ENCODE assay signal across 8 cellular contexts in the genomic region with DNA sequence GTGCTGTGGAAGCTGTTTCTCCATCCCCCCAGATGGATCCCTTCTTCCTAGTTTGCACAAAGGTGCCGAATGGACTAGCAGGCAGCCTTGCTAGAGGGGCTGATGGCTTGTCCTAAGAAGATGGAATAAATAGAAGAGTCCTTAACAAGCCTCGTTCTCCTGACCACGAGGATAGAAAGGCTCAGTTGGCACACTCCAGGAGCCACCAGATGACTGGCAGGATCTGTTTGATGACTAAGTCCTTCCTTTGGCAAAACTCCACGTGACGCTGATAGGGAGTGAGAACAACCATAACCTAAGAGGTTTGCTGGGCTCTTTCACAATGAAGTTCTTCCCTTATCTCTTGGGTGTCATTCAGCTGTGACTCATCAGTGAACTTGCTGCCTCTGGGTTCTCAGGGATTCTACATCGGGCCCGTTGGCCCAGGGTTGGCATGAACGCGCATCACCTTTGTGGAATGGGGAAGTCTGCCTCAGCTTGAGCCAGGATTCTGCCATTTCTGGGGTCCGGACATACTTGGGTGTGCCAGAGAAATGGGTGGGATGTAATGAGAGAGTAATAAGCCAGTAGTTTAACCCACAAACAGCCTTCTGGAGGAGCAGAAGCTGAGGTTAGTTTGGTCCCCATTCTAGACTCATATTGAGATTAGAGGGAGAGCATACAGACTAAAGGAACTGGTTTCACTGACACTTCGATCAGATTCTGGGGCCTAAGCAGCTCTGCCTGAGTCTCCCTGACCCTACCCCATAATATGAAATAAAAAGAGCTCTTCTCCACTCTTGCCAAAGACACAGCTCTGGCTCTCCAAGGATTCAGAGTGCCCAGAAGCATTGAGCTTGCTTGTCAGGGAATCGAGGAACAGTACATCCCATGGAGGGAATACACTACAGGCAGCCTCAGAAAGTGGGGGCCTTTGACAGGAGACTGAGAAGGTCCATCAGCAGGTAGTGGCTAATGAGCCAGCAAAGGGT. TPM values are rescaled to one million over a fixed set of nuclear protein-coding genes. Genes with fewer than 3 reads are reported as not detected.
DNase-seq lines count a peak whose midpoint lies in the region; ATAC-seq and TF ChIP-seq lines count a peak whose summit lies in the region.

No MANE protein-coding gene starts in this region.

- H3K4me1 ChIP-seq in body of pancreas = peaks cover 29% of the 10 kb centered on the region

- 41 to 43% methylated on average over 12 of the region's 12 CpGs for WGBS in body of pancreas, 2 donors

- peak overlapping the region; percentile 76 for H3K27ac Mint-ChIP-seq in type B pancreatic cell

- H3K27ac ChIP-seq in body of pancreas = peak overlapping the region in 1 of 4 donors; percentile 14

- H3K36me3 Mint-ChIP-seq in type B pancreatic cell = no peaks in the 10 kb centered on the region

- no peaks in the 10 kb centered on the region for H3K9me3 Mint-ChIP-seq in type B pancreatic cell

- H3K4me1 Mint-ChIP-seq in type B pancreatic cell (ENCODE audit: unreplicated experiment) = no peaks in the 10 kb centered on the region

- ATAC-seq in body of pancreas (peak; percentile 51), left lobe of liver (peak; percentile 66), HG02981 (IDR thresholded peaks at IDR 0.05; ENCODE audit: unreplicated experiment) (no peak), HG02884 (IDR thresholded peaks at IDR 0.05; ENCODE audit: unreplicated experiment) (no peak)

- H3K4me3 Mint-ChIP-seq in type B pancreatic cell = peak overlapping the region; percentile 50

- H3K36me3 ChIP-seq in body of pancreas (replicated peaks in 1 of 2; ENCODE audit: insufficient read depth in 1 of 2, low read depth in 2 of 2) = no peaks in the 10 kb centered on the region

- peak; percentile 45 for DNase-seq in stimulated activated CD4-positive, alpha-beta T cell treated with anti-CD3 and anti-CD28 coated beads, Interleukin-15, amount 100 ng/mL, for 24 hours
- no peak for DNase-seq in stimulated activated CD4-positive, alpha-beta T cell treated with anti-CD3 and anti-CD28 coated beads, Interleukin-12 subunit alpha, Interleukin-12 subunit beta, amount 100 ng/mL, for 4 hours
- peak; percentile 36 to 80 (median 51) for DNase-seq in body of pancreas
- DNase-seq in left lobe of liver (ENCODE audit: low spot score) = peak; percentile 69
- no peak for DNase-seq in type B pancreatic cell (ENCODE audit: extremely low spot score, unreplicated experiment)
- DNase-seq in SKM-1 (lab: John Stamatoyannopoulos, UW; ENCODE audit: unreplicated experiment) = no peak

- TF ChIP-seq POLR2A in body of pancreas (IDR thresholded peaks at IDR 0.05) = no peak

- peaks cover 28% of the 10 kb centered on the region for H3K27me3 Mint-ChIP-seq in type B pancreatic cell

- intact Hi-C loops in body of pancreas (cut with DNase I) = no loop called here

- TF ChIP-seq CTCF in body of pancreas (IDR thresholded peaks at IDR 0.05) (no peak), type B pancreatic cell (conservative IDR thresholded peaks at IDR 0.05) (no peak)

- H3K27me3 ChIP-seq in body of pancreas = no peaks in the 10 kb centered on the region

- H3K4me3 ChIP-seq in body of pancreas = no peak overlapping the region

- H3K9me3 ChIP-seq in body of pancreas = no peaks in the 10 kb centered on the region

RNA-seq across cellular contexts. Expression of gene MELTF, which starts 2.0 kb away (rescaled TPM):
- 1 to 10 TPM; 4.9 to 6.6 TPM for total RNA-seq in body of pancreas
- total RNA-seq in left lobe of liver = 0.70 TPM
- total RNA-seq in type B pancreatic cell (ENCODE audit: low replicate concordance) = 3.0 and 7.6 TPM in 2 replicates

Comparison
In these comparisons a context has a peak if more than half of its experiments do, and no peak if none do; other contexts are left out.
1. DNase-seq: peak in stimulated activated CD4-positive, alpha-beta T cell treated with anti-CD3 and anti-CD28 coated beads, Interleukin-15, amount 100 ng/mL, for 24 hours (single experiment), body of pancreas (4 of 4) and left lobe of liver (single experiment); none in stimulated activated CD4-positive, alpha-beta T cell treated with anti-CD3 and anti-CD28 coated beads, Interleukin-12 subunit alpha, Interleukin-12 subunit beta, amount 100 ng/mL, for 4 hours (single experiment), type B pancreatic cell (single experiment) and SKM-1 (single experiment).
2. ATAC-seq: peak in body of pancreas (single experiment) and left lobe of liver (single experiment); none in HG02981 (single experiment) and HG02884 (single experiment).